15 cellular contexts compared by ENCODE assay signal in the genomic region with DNA sequence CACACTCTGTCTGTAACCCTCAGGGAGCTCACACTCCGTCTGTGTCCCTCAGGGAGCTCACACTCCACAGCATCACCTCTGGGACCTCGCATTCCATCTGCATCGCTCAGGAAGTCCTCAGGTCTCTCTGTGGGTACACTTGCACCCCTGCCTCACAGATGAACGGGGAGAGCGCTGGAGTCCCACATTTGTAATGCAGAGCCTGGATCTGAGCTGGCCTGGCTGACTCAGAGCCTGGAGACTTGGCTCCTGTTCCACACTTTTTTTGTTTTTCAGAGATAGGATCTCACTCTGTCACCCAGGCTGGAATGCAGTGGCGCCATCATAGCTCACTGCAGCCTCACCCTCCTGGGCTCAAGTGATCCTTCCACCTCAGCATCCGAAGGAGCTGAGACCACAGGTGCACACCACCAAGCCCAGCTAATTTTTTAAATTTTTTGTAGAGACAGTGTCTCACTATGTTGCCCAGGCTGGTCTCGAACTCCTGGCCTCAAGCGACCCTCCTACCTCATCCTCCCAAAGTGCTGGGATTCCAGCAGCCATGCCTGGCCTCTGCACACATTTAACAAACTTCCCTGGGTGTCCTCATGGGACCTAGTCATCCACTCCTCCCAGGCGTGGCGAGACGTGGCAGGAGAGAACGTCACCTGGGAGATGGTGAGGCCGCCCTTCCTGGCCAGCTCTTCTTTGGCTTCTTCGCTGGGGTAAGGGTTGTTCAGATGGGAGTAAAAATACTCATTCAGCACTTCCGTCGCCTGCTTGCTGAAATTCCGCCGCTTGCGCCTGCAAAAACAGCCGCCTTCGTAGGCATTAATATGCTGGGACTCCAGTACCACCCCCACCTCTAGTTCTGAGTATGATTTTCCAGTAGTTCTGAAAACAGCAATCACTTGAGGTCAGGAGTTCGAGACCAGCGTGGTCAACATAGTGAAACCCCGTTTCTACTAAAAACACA. TPM values are rescaled to one million over a fixed set of nuclear protein-coding genes. Genes with fewer than 3 reads are reported as not detected.
DNase-seq lines count a peak whose midpoint lies in the region; ATAC-seq and TF ChIP-seq lines count a peak whose summit lies in the region.
"Had no signal": no experiment of that assay in that cellular context is flagged by ENCODE, and none has a peak within 500 bp of the region (broad histone marks: within the 10 kb centered on the region; RNA-seq: fewer than 3 reads in every experiment).

No MANE protein-coding gene starts in this region.

- no peaks in the 10 kb centered on the region for H3K9me2 ChIP-seq in Karpas-422 (replicated peaks; ENCODE audit: insufficient read depth, low read length)

- H3K4me3 ChIP-seq in H7 (ENCODE audit: insufficient read depth, low read depth, low read length) (no peak overlapping the region), fibroblast of villous mesenchyme (ENCODE audit: low read depth, low read length) (no peak overlapping the region), Karpas-422 (ENCODE audit: low read length) (no peak overlapping the region)
- H3K4me3 ChIP-seq: suprapubic skin had no signal

- no peaks in the 10 kb centered on the region for H4K20me1 ChIP-seq in Karpas-422 (ENCODE audit: insufficient read depth, low read depth, low read length)

- TF ChIP-seq CTCF in fibroblast of villous mesenchyme (IDR thresholded peaks at IDR 0.05; ENCODE audit: insufficient read depth, low read depth, low read length): no peak

- H3K27ac Mint-ChIP-seq in activated CD4-positive, alpha-beta memory T cell treated with anti-CD3 and anti-CD28 coated beads, Interleukin-2, amount 10 ng/mL, durations not matched to agents 7 days and 5 days: peak overlapping the region; percentile 33
- H3K27ac Mint-ChIP-seq: naive B cell had no signal

- H3K4me2 ChIP-seq in Karpas-422 (ENCODE audit: low read depth, low read length, poor library complexity, severe bottlenecking): no peak overlapping the region

- no peaks in the 10 kb centered on the region for H3K27me3 Mint-ChIP-seq in activated CD4-positive, alpha-beta memory T cell treated with anti-CD3 and anti-CD28 coated beads, Interleukin-2, amount 10 ng/mL, durations not matched to agents 7 days and 5 days
- H3K27me3 Mint-ChIP-seq: naive B cell had no signal

- peaks cover 59% of the 10 kb centered on the region for H3K36me3 Mint-ChIP-seq in activated CD4-positive, alpha-beta memory T cell treated with anti-CD3 and anti-CD28 coated beads, Interleukin-2, amount 10 ng/mL, durations not matched to agents 7 days and 5 days (ENCODE audit: low read depth)
- H3K36me3 Mint-ChIP-seq: naive B cell had no signal

- no peak overlapping the region for H3K9ac ChIP-seq in Karpas-422 (ENCODE audit: low read length)

- peaks cover 5% of the 10 kb centered on the region for H3K4me1 Mint-ChIP-seq in activated CD4-positive, alpha-beta memory T cell treated with anti-CD3 and anti-CD28 coated beads, Interleukin-2, amount 10 ng/mL, durations not matched to agents 7 days and 5 days
- H3K4me1 Mint-ChIP-seq: naive B cell had no signal

- no peak overlapping the region for H3K4me3 Mint-ChIP-seq in activated CD4-positive, alpha-beta memory T cell treated with anti-CD3 and anti-CD28 coated beads, Interleukin-2, amount 10 ng/mL, durations not matched to agents 7 days and 5 days

- no peak for ATAC-seq in GM19023 (IDR thresholded peaks at IDR 0.05; ENCODE audit: unreplicated experiment)
- ATAC-seq: right cardiac atrium had no signal

- POLR2A ChIA-PET in activated CD4-positive, alpha-beta memory T cell treated with anti-CD3 and anti-CD28 coated beads, Interleukin-2, amount 10 ng/mL, durations not matched to agents 7 days and 5 days (lab: Charles Lee): interaction anchor here (0.8 to 1.6 kb wide), 4 partner anchors 9 to 75 kb away, joined by 3 to 7 read pairs (median 3); no protein-coding TSS in a partner anchor

- no peaks in the 10 kb centered on the region for H3K4me1 ChIP-seq in Karpas-422 (ENCODE audit: low read length)
- H3K4me1 ChIP-seq: suprapubic skin had no signal

- CTCF ChIA-PET in activated CD4-positive, alpha-beta memory T cell treated with anti-CD3 and anti-CD28 coated beads, Interleukin-2, amount 10 ng/mL, durations not matched to agents 7 days and 5 days (lab: Charles Lee): interaction anchor here (1.0 to 2.5 kb wide), 2 partner anchors 14 to 16 kb away, joined by 3 to 22 read pairs; no protein-coding TSS in a partner anchor

- no peaks in the 10 kb centered on the region for H3K79me2 ChIP-seq in Karpas-422 (ENCODE audit: low read length)

- H3K36me3 ChIP-seq in H7 (replicated peaks; ENCODE audit: control insufficient read depth, insufficient read depth, low read length) (no peaks in the 10 kb centered on the region), Karpas-422 (ENCODE audit: insufficient read depth, low read length) (no peaks in the 10 kb centered on the region)

- peak; percentile 28 for DNase-seq in H7
- DNase-seq in activated CD4-positive, alpha-beta memory T cell treated with anti-CD3 and anti-CD28 coated beads, Interleukin-2, amount 10 ng/mL, durations not matched to agents 7 days and 5 days: no peak
- DNase-seq in fibroblast of villous mesenchyme (ENCODE audit: low read depth): peak; percentile 37
- no peak for DNase-seq in Karpas-422
- no peak for DNase-seq in GOT3 (lab: John Stamatoyannopoulos, UW)
- DNase-seq: COR-L47, foreskin melanocyte, naive B cell, NCI-H146, NCI-H526 treated with DMSO at 0.1 percent for 48 hours, Right ventricle myocardium superior had no signal

- H3K27me3 ChIP-seq in H7 (ENCODE audit: control insufficient read depth, insufficient read depth, low read length): no peaks in the 10 kb centered on the region
- no peaks in the 10 kb centered on the region for H3K27me3 ChIP-seq in Karpas-422 (ENCODE audit: low read length)
- H3K27me3 ChIP-seq: suprapubic skin had no signal

- H3K27ac ChIP-seq in Karpas-422 (ENCODE audit: low read length): no peak overlapping the region
- H3K27ac ChIP-seq: suprapubic skin had no signal

- no peaks in the 10 kb centered on the region for H3K9me3 ChIP-seq in Karpas-422 (ENCODE audit: low read length)
- H3K9me3 ChIP-seq: suprapubic skin had no signal

- H2AFZ ChIP-seq in Karpas-422 (ENCODE audit: low read length): no peak overlapping the region

- no peaks in the 10 kb centered on the region for H3K9me3 Mint-ChIP-seq in activated CD4-positive, alpha-beta memory T cell treated with anti-CD3 and anti-CD28 coated beads, Interleukin-2, amount 10 ng/mL, durations not matched to agents 7 days and 5 days

RNA-seq across cellular contexts. Expression of a gene that starts 31.0 kb away (rescaled TPM):
- total RNA-seq in H7 (2014; rRNA removed; shearing (Covaris generic)): 4.4 and 7.0 TPM in 2 replicates
- under 1 TPM in 1 of 2 experiments, not detected in 1; 0.08 TPM for total RNA-seq in activated CD4-positive, alpha-beta memory T cell treated with anti-CD3 and anti-CD28 coated beads, Interleukin-2, amount 10 ng/mL, durations not matched to agents 7 days and 5 days
- under 0.01 and 0.43 TPM in 2 replicates for total RNA-seq in fibroblast of villous mesenchyme
- total RNA-seq in Karpas-422 (2014; rRNA removed; shearing (Covaris generic); ENCODE audit: low replicate concordance): 0.15 and 0.87 TPM in 2 replicates
- total RNA-seq: kidney epithelial cell had no signal

RNA-seq across cellular contexts. Expression of a gene that starts 40.4 kb away (rescaled TPM):
- total RNA-seq in H7 (2014; rRNA removed; shearing (Covaris generic)): 0.74 and 1.2 TPM in 2 replicates
- total RNA-seq in activated CD4-positive, alpha-beta memory T cell treated with anti-CD3 and anti-CD28 coated beads, Interleukin-2, amount 10 ng/mL, durations not matched to agents 7 days and 5 days: 1 to 10 TPM; 8.2 to 8.7 TPM
- 0.43 and 0.64 TPM in 2 replicates for total RNA-seq in fibroblast of villous mesenchyme
- 7.9 and 11.4 TPM in 2 replicates for total RNA-seq in Karpas-422 (2014; rRNA removed; shearing (Covaris generic); ENCODE audit: low replicate concordance)

RNA-seq across cellular contexts. Expression of a gene that starts 49.4 kb away (rescaled TPM):
- total RNA-seq in H7 (2014; rRNA removed; shearing (Covaris generic)): 0.94 and 2.7 TPM in 2 replicates
- total RNA-seq in activated CD4-positive, alpha-beta memory T cell treated with anti-CD3 and anti-CD28 coated beads, Interleukin-2, amount 10 ng/mL, durations not matched to agents 7 days and 5 days: 10 to 100 TPM; 49.0 to 55.6 TPM
- 0.64 and 1.7 TPM in 2 replicates for total RNA-seq in fibroblast of villous mesenchyme
- total RNA-seq in Karpas-422 (2014; rRNA removed; shearing (Covaris generic); ENCODE audit: low replicate concordance): 0.25 TPM in 1 of 2 replicates, not detected in the other
- total RNA-seq: Right ventricle myocardium superior had no signal

RNA-seq across cellular contexts. Expression of a gene that starts 53.1 kb away (rescaled TPM):
- 249 and 291 TPM in 2 replicates for total RNA-seq in H7 (2014; rRNA removed; shearing (Covaris generic))
- total RNA-seq in activated CD4-positive, alpha-beta memory T cell treated with anti-CD3 and anti-CD28 coated beads, Interleukin-2, amount 10 ng/mL, durations not matched to agents 7 days and 5 days: 100 to 1,000 TPM; 371 to 388 TPM
- total RNA-seq in fibroblast of villous mesenchyme: 199 and 205 TPM in 2 replicates
- 255 and 557 TPM in 2 replicates for total RNA-seq in Karpas-422 (2014; rRNA removed; shearing (Covaris generic); ENCODE audit: low replicate concordance)

RNA-seq across cellular contexts. Expression of a gene that starts 53.7 kb away (rescaled TPM):
- total RNA-seq in H7 (2014; rRNA removed; shearing (Covaris generic)): 4.7 and 9.8 TPM in 2 replicates
- total RNA-seq in activated CD4-positive, alpha-beta memory T cell treated with anti-CD3 and anti-CD28 coated beads, Interleukin-2, amount 10 ng/mL, durations not matched to agents 7 days and 5 days: 1 to 10 TPM; 5.3 to 5.7 TPM
- 1.3 and 2.3 TPM in 2 replicates for total RNA-seq in fibroblast of villous mesenchyme
- 5.0 and 10.8 TPM in 2 replicates for total RNA-seq in Karpas-422 (2014; rRNA removed; shearing (Covaris generic); ENCODE audit: low replicate concordance)

Comparison
In these comparisons a context has a peak if more than half of its experiments do, and no peak if none do; other contexts are left out.
1. DNase-seq: peak in H7 (single experiment) and fibroblast of villous mesenchyme (single experiment); none in activated CD4-positive, alpha-beta memory T cell treated with anti-CD3 and anti-CD28 coated beads, Interleukin-2, amount 10 ng/mL, durations not matched to agents 7 days and 5 days (single experiment), Karpas-422 (single experiment) and GOT3 (single experiment).
2. RNA of a gene that starts 49.4 kb away (total RNA-seq): 49.0 to 55.6 TPM in activated CD4-positive, alpha-beta memory T cell treated with anti-CD3 and anti-CD28 coated beads, Interleukin-2, amount 10 ng/mL, durations not matched to agents 7 days and 5 days; 0.64 to 1.7 TPM in fibroblast of villous mesenchyme, 0.94 to 2.7 TPM in H7 and 0.25 TPM in Karpas-422; every median in the first group is over 10 times any median in the second.